Comparison of ENCODE assay signal across 29 cellular contexts in the genomic region with DNA sequence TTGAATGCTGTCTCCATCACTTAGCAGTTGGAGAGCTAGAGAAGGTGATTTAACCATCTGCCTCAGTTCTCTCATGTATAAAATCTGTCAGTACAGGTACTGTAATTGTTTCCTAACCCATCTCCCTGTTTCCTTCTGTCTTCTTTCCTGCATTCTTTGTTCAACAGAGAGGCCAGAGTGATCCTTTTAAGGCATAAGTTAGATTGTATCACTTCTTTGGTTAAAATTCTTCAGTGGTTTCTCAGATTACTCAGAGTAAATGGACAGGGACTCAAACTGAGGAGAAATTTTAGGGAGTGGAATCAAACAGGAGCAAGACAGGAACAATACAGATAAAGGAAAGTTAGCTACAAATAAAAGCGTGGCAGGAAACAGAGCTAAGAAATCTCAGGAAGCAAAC.
"Had no signal": no experiment of that assay in that cellular context is flagged by ENCODE, and none has a peak within 500 bp of the region (broad histone marks: within the 10 kb centered on the region; RNA-seq: fewer than 3 reads in every experiment).

No MANE protein-coding gene starts in this region.

- H3K36me3 ChIP-seq: breast epithelium, esophagus muscularis mucosa, gastroesophageal sphincter, vagina had no signal

- ATAC-seq: activated CD8-positive, alpha-beta memory T cell treated with anti-CD3 and anti-CD28 coated beads, Interleukin-2, amount 10 ng/mL, durations not matched to agents 7 days and 5 days; activated CD8-positive, alpha-beta T cell treated with anti-CD3 and anti-CD28 coated beads for 36 hours; activated naive CD8-positive, alpha-beta T cell treated with anti-CD3 and anti-CD28 coated beads, Interleukin-2, amount 50 U/mL, for 24 hours; effector memory CD8-positive, alpha-beta T cell; gastroesophageal sphincter; left colon; sciatic nerve had no signal

- H3K4me3 ChIP-seq: breast epithelium, dorsolateral prefrontal cortex, esophagus muscularis mucosa, gastroesophageal sphincter, testis, vagina had no signal

- H3K27ac Mint-ChIP-seq: activated CD4-positive, alpha-beta T cell treated with anti-CD3 and anti-CD28 coated beads, Interleukin-2, amount 10 ng/mL, durations not matched to agents 7 days and 5 days; activated CD8-positive, alpha-beta memory T cell treated with anti-CD3 and anti-CD28 coated beads, Interleukin-2, amount 10 ng/mL, durations not matched to agents 7 days and 5 days; activated CD8-positive, alpha-beta T cell treated with anti-CD3 and anti-CD28 coated beads for 36 hours; activated naive CD8-positive, alpha-beta T cell treated with anti-CD3 and anti-CD28 coated beads, Interleukin-2, amount 50 U/mL, for 24 hours; effector memory CD8-positive, alpha-beta T cell; type B pancreatic cell had no signal

- H3K4me1 Mint-ChIP-seq: activated CD4-positive, alpha-beta T cell treated with anti-CD3 and anti-CD28 coated beads, Interleukin-2, amount 10 ng/mL, durations not matched to agents 7 days and 5 days; activated naive CD8-positive, alpha-beta T cell treated with anti-CD3 and anti-CD28 coated beads, Interleukin-2, amount 50 U/mL, for 24 hours; central memory CD8-positive, alpha-beta T cell; naive B cell; neural crest cell had no signal

- FAIRE-seq: colon, islet of Langerhans had no signal

- H3K9me3 ChIP-seq: breast epithelium, esophagus muscularis mucosa, gastroesophageal sphincter, testis, vagina had no signal

- H3K4me1 ChIP-seq: breast epithelium, esophagus muscularis mucosa, gastroesophageal sphincter, testis, vagina had no signal

- H3K4me3 Mint-ChIP-seq: activated CD4-positive, alpha-beta T cell treated with anti-CD3 and anti-CD28 coated beads, Interleukin-2, amount 10 ng/mL, durations not matched to agents 7 days and 5 days; activated CD8-positive, alpha-beta memory T cell treated with anti-CD3 and anti-CD28 coated beads, Interleukin-2, amount 10 ng/mL, durations not matched to agents 7 days and 5 days; activated CD8-positive, alpha-beta T cell treated with anti-CD3 and anti-CD28 coated beads for 36 hours; activated naive CD8-positive, alpha-beta T cell treated with anti-CD3 and anti-CD28 coated beads, Interleukin-2, amount 50 U/mL, for 24 hours; central memory CD8-positive, alpha-beta T cell; effector memory CD8-positive, alpha-beta T cell; naive B cell; neural crest cell; type B pancreatic cell had no signal

- H3K27me3 Mint-ChIP-seq: type B pancreatic cell had no signal

- H3K36me3 Mint-ChIP-seq: naive B cell, type B pancreatic cell had no signal

- H3K27me3 ChIP-seq: breast epithelium, dorsolateral prefrontal cortex, esophagus muscularis mucosa, gastroesophageal sphincter, testis, vagina had no signal

- H3K27ac ChIP-seq: breast epithelium, dorsolateral prefrontal cortex, esophagus muscularis mucosa, gastroesophageal sphincter, testis, vagina, VCaP had no signal

- DNase-seq: activated CD4-positive, alpha-beta T cell treated with anti-CD3 and anti-CD28 coated beads, Interleukin-2, amount 10 ng/mL, durations not matched to agents 7 days and 5 days; activated CD4-positive, CD25-positive, alpha-beta regulatory T cell treated with anti-CD3 and anti-CD28 coated beads, Interleukin-2, amount 50 U/mL, for 72 hours; activated CD8-positive, alpha-beta memory T cell treated with anti-CD3 and anti-CD28 coated beads, Interleukin-2, amount 10 ng/mL, durations not matched to agents 7 days and 5 days; activated CD8-positive, alpha-beta T cell treated with anti-CD3 and anti-CD28 coated beads for 36 hours; activated effector memory CD4-positive, alpha-beta T cell treated with anti-CD3 and anti-CD28 coated beads, Interleukin-2, amount 50 U/mL, for 16 hours; activated naive CD4-positive, alpha-beta T cell treated with anti-CD3 and anti-CD28 coated beads, Interleukin-2, amount 50 U/mL, for 16 hours; activated naive CD8-positive, alpha-beta T cell treated with anti-CD3 and anti-CD28 coated beads, Interleukin-2, amount 50 U/mL, for 24 hours; activated T-cell treated with anti-CD3 and anti-CD28 coated beads for 4 hours; dorsolateral prefrontal cortex; effector memory CD8-positive, alpha-beta T cell; head of caudate nucleus; left colon; mesenchymal stem cell; naive B cell; stimulated activated CD4-positive, alpha-beta T cell treated with anti-CD3 and anti-CD28 coated beads, Interleukin-4, amount 100 ng/mL, for 1 hour; stimulated activated naive CD4-positive, alpha-beta T cell; T-helper 2 cell; testis had no signal

- H3K9me3 Mint-ChIP-seq: activated CD8-positive, alpha-beta T cell treated with anti-CD3 and anti-CD28 coated beads for 36 hours; activated naive CD8-positive, alpha-beta T cell treated with anti-CD3 and anti-CD28 coated beads, Interleukin-2, amount 50 U/mL, for 24 hours; central memory CD8-positive, alpha-beta T cell; effector memory CD8-positive, alpha-beta T cell had no signal
